ENCODE assay signal across 1 cellular context in the genomic region with DNA sequence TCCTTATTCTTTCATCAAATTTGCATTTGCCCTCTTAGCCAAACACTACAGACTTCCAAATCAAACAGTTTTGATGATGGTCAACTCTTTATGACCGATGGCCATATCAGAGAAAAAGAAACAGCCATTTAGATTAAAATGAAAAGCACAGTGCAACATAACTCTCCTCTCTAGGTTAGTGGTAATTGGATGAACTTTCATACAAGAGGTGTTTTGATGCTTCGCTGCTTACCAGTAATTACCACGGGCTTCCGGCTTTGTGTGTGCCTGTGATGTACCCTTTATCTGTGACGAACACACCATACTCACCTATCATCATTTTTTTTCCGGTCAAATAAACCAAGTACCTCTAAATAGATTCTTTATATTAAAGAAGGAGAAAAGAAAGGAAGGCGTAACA.
TF ChIP-seq lines count a peak whose summit lies in the region.

No MANE protein-coding gene starts in this region.

TF ChIP-seq in GM23338, 12 proteins besides CTCF, POLR2A, EP300 and RAD21 (continued from another document):
- TF ChIP-seq ZNF462 (CRISPR knock-in tag; IDR thresholded peaks at IDR 0.05) (no peak), ZNF331 (CRISPR knock-in tag; IDR thresholded peaks at IDR 0.05; ENCODE audit: low read depth) (no peak), ZNF114 (CRISPR knock-in tag; IDR thresholded peaks at IDR 0.05) (no peak), EZH2phosphoT487 (IDR thresholded peaks at IDR 0.05; ENCODE audit: unreplicated experiment) (no peak), NANOG (IDR thresholded peaks at IDR 0.05; ENCODE audit: borderline replicate concordance) (no peak)
- TF ChIP-seq, protein P1, sequence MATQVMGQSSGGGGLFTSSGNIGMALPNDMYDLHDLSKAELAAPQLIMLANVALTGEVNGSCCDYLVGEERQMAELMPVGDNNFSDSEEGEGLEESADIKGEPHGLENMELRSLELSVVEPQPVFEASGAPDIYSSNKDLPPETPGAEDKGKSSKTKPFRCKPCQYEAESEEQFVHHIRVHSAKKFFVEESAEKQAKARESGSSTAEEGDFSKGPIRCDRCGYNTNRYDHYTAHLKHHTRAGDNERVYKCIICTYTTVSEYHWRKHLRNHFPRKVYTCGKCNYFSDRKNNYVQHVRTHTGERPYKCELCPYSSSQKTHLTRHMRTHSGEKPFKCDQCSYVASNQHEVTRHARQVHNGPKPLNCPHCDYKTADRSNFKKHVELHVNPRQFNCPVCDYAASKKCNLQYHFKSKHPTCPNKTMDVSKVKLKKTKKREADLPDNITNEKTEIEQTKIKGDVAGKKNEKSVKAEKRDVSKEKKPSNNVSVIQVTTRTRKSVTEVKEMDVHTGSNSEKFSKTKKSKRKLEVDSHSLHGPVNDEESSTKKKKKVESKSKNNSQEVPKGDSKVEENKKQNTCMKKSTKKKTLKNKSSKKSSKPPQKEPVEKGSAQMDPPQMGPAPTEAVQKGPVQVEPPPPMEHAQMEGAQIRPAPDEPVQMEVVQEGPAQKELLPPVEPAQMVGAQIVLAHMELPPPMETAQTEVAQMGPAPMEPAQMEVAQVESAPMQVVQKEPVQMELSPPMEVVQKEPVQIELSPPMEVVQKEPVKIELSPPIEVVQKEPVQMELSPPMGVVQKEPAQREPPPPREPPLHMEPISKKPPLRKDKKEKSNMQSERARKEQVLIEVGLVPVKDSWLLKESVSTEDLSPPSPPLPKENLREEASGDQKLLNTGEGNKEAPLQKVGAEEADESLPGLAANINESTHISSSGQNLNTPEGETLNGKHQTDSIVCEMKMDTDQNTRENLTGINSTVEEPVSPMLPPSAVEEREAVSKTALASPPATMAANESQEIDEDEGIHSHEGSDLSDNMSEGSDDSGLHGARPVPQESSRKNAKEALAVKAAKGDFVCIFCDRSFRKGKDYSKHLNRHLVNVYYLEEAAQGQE (IDR thresholded peaks at IDR 0.05; ENCODE audit: unreplicated experiment): no peak
- TF ChIP-seq, protein P2, sequence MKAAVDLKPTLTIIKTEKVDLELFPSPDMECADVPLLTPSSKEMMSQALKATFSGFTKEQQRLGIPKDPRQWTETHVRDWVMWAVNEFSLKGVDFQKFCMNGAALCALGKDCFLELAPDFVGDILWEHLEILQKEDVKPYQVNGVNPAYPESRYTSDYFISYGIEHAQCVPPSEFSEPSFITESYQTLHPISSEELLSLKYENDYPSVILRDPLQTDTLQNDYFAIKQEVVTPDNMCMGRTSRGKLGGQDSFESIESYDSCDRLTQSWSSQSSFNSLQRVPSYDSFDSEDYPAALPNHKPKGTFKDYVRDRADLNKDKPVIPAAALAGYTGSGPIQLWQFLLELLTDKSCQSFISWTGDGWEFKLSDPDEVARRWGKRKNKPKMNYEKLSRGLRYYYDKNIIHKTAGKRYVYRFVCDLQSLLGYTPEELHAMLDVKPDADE (IDR thresholded peaks at IDR 0.05): no peak
